ENCODE assay signal across 27 cellular contexts in genomic region chr12:130702966-130703732, GRCh38. TPM values are rescaled to one million over a fixed set of nuclear protein-coding genes. Genes with fewer than 3 reads are reported as not detected.
DNase-seq lines count a peak whose midpoint lies in the region; ATAC-seq and TF ChIP-seq lines count a peak whose summit lies in the region.
"Had no signal": no experiment of that assay in that cellular context is flagged by ENCODE, and none has a peak within 500 bp of the region (broad histone marks: within the 10 kb centered on the region; RNA-seq: fewer than 3 reads in every experiment).

No MANE protein-coding gene starts in this region.

- no peak for ATAC-seq in GM21381 (IDR thresholded peaks at IDR 0.05; ENCODE audit: unreplicated experiment)
- ATAC-seq: activated CD4-positive, alpha-beta T cell treated with anti-CD3 and anti-CD28 coated beads for 36 hours; activated CD8-positive, alpha-beta T cell treated with anti-CD3 and anti-CD28 coated beads, Interleukin-2, amount 10 ng/mL, durations not matched to agents 7 days and 5 days; left lobe of liver had no signal

- H3K36me3 ChIP-seq in endodermal cell (ENCODE audit: control insufficient read depth, insufficient read depth, low read length), result no peaks in the 10 kb centered on the region
- H3K36me3 ChIP-seq: colonic mucosa, esophagus squamous epithelium, tibial nerve had no signal

- no peaks in the 10 kb centered on the region for H3K36me3 Mint-ChIP-seq in endodermal cell (ENCODE audit: low read depth)
- no peaks in the 10 kb centered on the region for H3K36me3 Mint-ChIP-seq in osteocyte (ENCODE audit: unreplicated experiment)
- H3K36me3 Mint-ChIP-seq: activated naive CD8-positive, alpha-beta T cell; CD14-positive monocyte had no signal

- H3K4me1 Mint-ChIP-seq in endodermal cell, result no peaks in the 10 kb centered on the region
- no peaks in the 10 kb centered on the region for H3K4me1 Mint-ChIP-seq in osteocyte (ENCODE audit: unreplicated experiment)
- H3K4me1 Mint-ChIP-seq: activated CD4-positive, alpha-beta T cell treated with anti-CD3 and anti-CD28 coated beads for 36 hours; CD14-positive monocyte had no signal

- H3K4me3 Mint-ChIP-seq in endodermal cell, result no peak overlapping the region
- H3K4me3 Mint-ChIP-seq in osteocyte (ENCODE audit: unreplicated experiment), result no peak overlapping the region
- H3K4me3 Mint-ChIP-seq: activated CD4-positive, alpha-beta T cell treated with anti-CD3 and anti-CD28 coated beads for 36 hours; activated CD8-positive, alpha-beta T cell treated with anti-CD3 and anti-CD28 coated beads, Interleukin-2, amount 10 ng/mL, durations not matched to agents 7 days and 5 days; activated naive CD8-positive, alpha-beta T cell; CD14-positive monocyte; T-helper 2 cell treated with Interferon-gamma antibody and Interleukin-4, amounts not matched to agents 5 μg/mL and 100 μg/mL, for 36 hours had no signal

- H3K27me3 Mint-ChIP-seq in endodermal cell (ENCODE audit: insufficient read depth) (peaks cover 4% of the 10 kb centered on the region), osteocyte (ENCODE audit: unreplicated experiment) (peaks cover 6% of the 10 kb centered on the region)
- H3K27me3 Mint-ChIP-seq: activated CD4-positive, alpha-beta T cell treated with anti-CD3 and anti-CD28 coated beads for 36 hours had no signal

- DNase-seq in ELF-1 (ENCODE audit: low read depth, low spot score) (peak; percentile 59), NCI-H524 treated with DMSO at 0.1 percent for 48 hours (lab: John Stamatoyannopoulos, UW) (peak; percentile 17), endodermal cell (peak; percentile 37), osteocyte (ENCODE audit: extremely low spot score, unreplicated experiment) (peak; percentile 80), SKM-1 (lab: John Stamatoyannopoulos, UW; ENCODE audit: unreplicated experiment) (no peak), GM20000 (ENCODE audit: low spot score) (no peak)
- DNase-seq: activated CD4-positive, alpha-beta T cell treated with anti-CD3 and anti-CD28 coated beads for 36 hours; activated CD8-positive, alpha-beta T cell treated with anti-CD3 and anti-CD28 coated beads, Interleukin-2, amount 10 ng/mL, durations not matched to agents 7 days and 5 days; activated effector memory CD4-positive, alpha-beta T cell treated with Interleukin-2 at 50 U/mL for 16 hours; anterior cingulate cortex; Calu3; colonic mucosa; esophagus squamous epithelium; foreskin melanocyte; IMR-90; NCI-H1092 treated with DMSO at 0.1 percent for 48 hours; NCI-H187; RPMI8226; small intestine; stimulated activated CD4-positive, alpha-beta T cell treated with anti-CD3 and anti-CD28 coated beads, Interleukin-2, amount 100 ng/mL, for 24 hours had no signal

- H3K9me3 Mint-ChIP-seq in endodermal cell (no peaks in the 10 kb centered on the region), osteocyte (ENCODE audit: unreplicated experiment) (no peaks in the 10 kb centered on the region)
- H3K9me3 Mint-ChIP-seq: T-helper 2 cell treated with Interferon-gamma antibody and Interleukin-4, amounts not matched to agents 5 μg/mL and 100 μg/mL, for 36 hours had no signal

- 88 to 93% methylated on average over 6 to 25 of the region's 25 CpGs for WGBS in endodermal cell (ENCODE audit: insufficient coverage in 1 of 2, insufficient read length in 1 of 2), 2 experiments

- no peaks in the 10 kb centered on the region for H3K4me1 ChIP-seq in endodermal cell (ENCODE audit: control insufficient read depth, insufficient read depth, low read length)
- H3K4me1 ChIP-seq: colonic mucosa, esophagus squamous epithelium, tibial nerve had no signal

- no peak overlapping the region for H3K4me3 ChIP-seq in endodermal cell (ENCODE audit: low read length)
- H3K4me3 ChIP-seq: colonic mucosa, esophagus squamous epithelium, SK-N-MC, tibial nerve had no signal

- H3K27ac ChIP-seq in endodermal cell (ENCODE audit: low read depth, low read length), result no peak overlapping the region
- H3K27ac ChIP-seq: colonic mucosa, esophagus squamous epithelium, SK-N-MC, tibial nerve had no signal

- H3K9me3 ChIP-seq in endodermal cell (ENCODE audit: control insufficient read depth, low read length), result no peaks in the 10 kb centered on the region
- H3K9me3 ChIP-seq: colonic mucosa, esophagus squamous epithelium, tibial nerve had no signal

- H3K9ac ChIP-seq in endodermal cell (ENCODE audit: extremely low read depth, low read length, poor library complexity, severe bottlenecking), result no peak overlapping the region

- H3K27me3 ChIP-seq in endodermal cell (ENCODE audit: control insufficient read depth, insufficient read depth, low read length, poor library complexity, severe bottlenecking), result no peaks in the 10 kb centered on the region
- H3K27me3 ChIP-seq: colonic mucosa had no signal

- TF ChIP-seq CTCF in endodermal cell (conservative IDR thresholded peaks at IDR 0.05) (no peak), osteocyte (IDR thresholded peaks at IDR 0.05) (no peak), GM20000 (IDR thresholded peaks at IDR 0.05; ENCODE audit: extremely low read depth, missing control alignments) (no peak)

- no peak overlapping the region for H3K27ac Mint-ChIP-seq in endodermal cell
- H3K27ac Mint-ChIP-seq in osteocyte (ENCODE audit: unreplicated experiment), result no peak overlapping the region
- H3K27ac Mint-ChIP-seq: activated CD4-positive, alpha-beta T cell treated with anti-CD3 and anti-CD28 coated beads for 36 hours; activated CD8-positive, alpha-beta T cell treated with anti-CD3 and anti-CD28 coated beads, Interleukin-2, amount 10 ng/mL, durations not matched to agents 7 days and 5 days; activated naive CD8-positive, alpha-beta T cell; CD14-positive monocyte; T-helper 2 cell treated with Interferon-gamma antibody and Interleukin-4, amounts not matched to agents 5 μg/mL and 100 μg/mL, for 36 hours had no signal

RNA-seq across cellular contexts. Expression of gene RIMBP2, which starts 12.9 kb away (rescaled TPM):
- total RNA-seq in endodermal cell, result 1 to 10 TPM in 1 of 2 donors, under 1 TPM in 1; 0.13 to 3.4 TPM
- polyA plus RNA-seq in endodermal cell (2013, experiment 1 of 2), result 8.4 TPM
- polyA plus RNA-seq in endodermal cell (2013, experiment 2 of 2), result 11.0 TPM
- total RNA-seq in osteocyte, result 0.13 TPM in 1 of 2 replicates, not detected in the other
- total RNA-seq: activated CD4-positive, alpha-beta T cell treated with anti-CD3 and anti-CD28 coated beads for 36 hours; activated CD8-positive, alpha-beta T cell treated with anti-CD3 and anti-CD28 coated beads, Interleukin-2, amount 10 ng/mL, durations not matched to agents 7 days and 5 days; IMR-90; left lobe of liver had no signal
- polyA plus RNA-seq: CD14-positive monocyte, IMR-90 had no signal

Comparison
In these comparisons a context has a peak if more than half of its experiments do, and no peak if none do; other contexts are left out.
1. DNase-seq: peak in ELF-1 (single experiment), NCI-H524 treated with DMSO at 0.1 percent for 48 hours (single experiment), endodermal cell (single experiment) and osteocyte (single experiment); none in SKM-1 (single experiment) and GM20000 (single experiment).